ENCODE assay signal across 20 cellular contexts in genomic region chr3:184290331-184290730, GRCh38. TPM values are rescaled to one million over a fixed set of nuclear protein-coding genes. Genes with fewer than 3 reads are reported as not detected.
DNase-seq lines count a peak whose midpoint lies in the region; ATAC-seq, FAIRE-seq and TF ChIP-seq lines count a peak whose summit lies in the region.
"Had no signal": no experiment of that assay in that cellular context is flagged by ENCODE, and none has a peak within 500 bp of the region (broad histone marks: within the 10 kb centered on the region; RNA-seq: fewer than 3 reads in every experiment).

No MANE protein-coding gene starts in this region.

- H3K27me3 ChIP-seq in endodermal cell (ENCODE audit: control insufficient read depth, insufficient read depth, low read length, poor library complexity, severe bottlenecking): peaks cover 20% of the 10 kb centered on the region

- DNase-seq in endodermal cell: peak; percentile 67
- no peak for DNase-seq in GM12891 (ENCODE audit: insufficient read length, low spot score)
- no peak for DNase-seq in NCI-H146 (lab: John Stamatoyannopoulos, UW)
- DNase-seq: COR-L47, DMS153, DMS79 treated with DMSO at 0.1 percent for 48 hours, EL, GOT3, IMR-90, KBM-7 had no signal

- no peaks in the 10 kb centered on the region for H3K4me1 Mint-ChIP-seq in endodermal cell

- ATAC-seq in activated CD4-positive, CD25-positive, alpha-beta regulatory T cell treated with anti-CD3 and anti-CD28 coated beads, Interleukin-2, amount 50 U/mL, for 24 hours: no peak

- no peak overlapping the region for H3K27ac Mint-ChIP-seq in endodermal cell
- H3K27ac Mint-ChIP-seq: CD8-positive, alpha-beta T cell had no signal

- H3K36me3 ChIP-seq in endodermal cell (ENCODE audit: control insufficient read depth, insufficient read depth, low read length): no peaks in the 10 kb centered on the region

- no peak overlapping the region for H3K4me3 ChIP-seq in endodermal cell (ENCODE audit: low read length)
- H3K4me3 ChIP-seq: A549 had no signal

- no peak for TF ChIP-seq POLR2A in GM12891 (IDR thresholded peaks at IDR 0.05; ENCODE audit: low read depth, low read length)

- no peaks in the 10 kb centered on the region for H3K9me3 Mint-ChIP-seq in endodermal cell
- H3K9me3 Mint-ChIP-seq: CD8-positive, alpha-beta T cell had no signal

- peaks cover 22% of the 10 kb centered on the region for H3K27me3 Mint-ChIP-seq in endodermal cell (ENCODE audit: insufficient read depth)

- H3K9ac ChIP-seq in endodermal cell (ENCODE audit: extremely low read depth, low read length, poor library complexity, severe bottlenecking): no peak overlapping the region

- FAIRE-seq in GM12891 (lab: Jason Lieb, UNC): no peak
- FAIRE-seq: A549, D721Med, G401.6, GM12892 had no signal

- no peak for TF ChIP-seq CTCF in VCaP (conservative IDR thresholded peaks at IDR 0.05)
- TF ChIP-seq CTCF in endodermal cell (conservative IDR thresholded peaks at IDR 0.05): peak; percentile 54

- H3K4me1 ChIP-seq in endodermal cell (ENCODE audit: control insufficient read depth, insufficient read depth, low read length): no peaks in the 10 kb centered on the region
- H3K4me1 ChIP-seq: A549 had no signal

- 90 to 92% methylated on average over 4 to 10 of the region's 10 CpGs for WGBS in endodermal cell (ENCODE audit: insufficient coverage in 1 of 2, insufficient read length in 1 of 2), 2 experiments

- no peaks in the 10 kb centered on the region for H3K36me3 Mint-ChIP-seq in endodermal cell (ENCODE audit: low read depth)
- H3K36me3 Mint-ChIP-seq: CD14-positive monocyte; CD8-positive, alpha-beta T cell had no signal

- H3K4me3 Mint-ChIP-seq in endodermal cell: no peak overlapping the region
- H3K4me3 Mint-ChIP-seq: CD14-positive monocyte; CD8-positive, alpha-beta T cell had no signal

- no peaks in the 10 kb centered on the region for H3K9me3 ChIP-seq in endodermal cell (ENCODE audit: control insufficient read depth, low read length)
- H3K9me3 ChIP-seq: A549 had no signal

- H3K27ac ChIP-seq in VCaP (peak overlapping the region; percentile 30; the same call in 1 of the 2 replicates), endodermal cell (ENCODE audit: low read depth, low read length) (no peak overlapping the region)
- H3K27ac ChIP-seq: A549 had no signal

TF ChIP-seq in GM12891, 5 proteins besides CTCF, POLR2A, EP300 and RAD21:
- TF ChIP-seq TAF1 (IDR thresholded peaks at IDR 0.05; ENCODE audit: low read depth, low read length) (no peak), POLR2AphosphoS5 (IDR thresholded peaks at IDR 0.05; ENCODE audit: low read depth, low read length) (no peak), PAX5 (IDR thresholded peaks at IDR 0.05; ENCODE audit: insufficient read depth, low read length, severe bottlenecking) (no peak), SPI1 (IDR thresholded peaks at IDR 0.05; ENCODE audit: low read depth, low read length) (no peak), POU2F2 (IDR thresholded peaks at IDR 0.05; ENCODE audit: low read depth, low read length) (no peak)

RNA-seq across cellular contexts. Expression of gene PSMD2, which starts 8.7 kb away (rescaled TPM):
- 100 to 1,000 TPM; 332 TPM for total RNA-seq in endodermal cell
- polyA plus RNA-seq in endodermal cell (2013, experiment 1 of 2): 318 TPM
- polyA plus RNA-seq in endodermal cell (2013, experiment 2 of 2): 281 TPM
- 152 TPM for polyA plus RNA-seq in GM12891 (2012; ENCODE audit: low read depth, missing spikeins)

RNA-seq across cellular contexts. Expression of gene ECE2, which starts 14.5 kb away (rescaled TPM):
- total RNA-seq in endodermal cell: not detected
- not detected for polyA plus RNA-seq in endodermal cell (2013, experiment 1 of 2)
- polyA plus RNA-seq in endodermal cell (2013, experiment 2 of 2): not detected
- not detected for polyA plus RNA-seq in GM12891 (2012; ENCODE audit: low read depth, missing spikeins)
- total RNA-seq: CD8-positive, alpha-beta T cell; IMR-90 had no signal
- polyA plus RNA-seq: A549, AG04450, BJ, CD14-positive monocyte, IMR-90 had no signal

RNA-seq across cellular contexts. Expression of gene EIF4G1, which starts 24.1 kb away (rescaled TPM):
- total RNA-seq in endodermal cell: 100 to 1,000 TPM; 408 to 475 TPM
- 196 TPM for polyA plus RNA-seq in endodermal cell (2013, experiment 1 of 2)
- polyA plus RNA-seq in endodermal cell (2013, experiment 2 of 2): 206 TPM
- polyA plus RNA-seq in GM12891 (2012; ENCODE audit: low read depth, missing spikeins): 158 TPM

RNA-seq across cellular contexts. Expression of gene CAMK2N2, which starts 29.0 kb away (rescaled TPM):
- 1 to 10 TPM in 1 of 2 donors, under 1 TPM in 1; 0.33 to 1.8 TPM for total RNA-seq in endodermal cell
- 4.8 TPM for polyA plus RNA-seq in endodermal cell (2013, experiment 1 of 2)
- polyA plus RNA-seq in endodermal cell (2013, experiment 2 of 2): 3.8 TPM
- polyA plus RNA-seq in GM12891 (2012; ENCODE audit: low read depth, missing spikeins): not detected
- total RNA-seq: CD8-positive, alpha-beta T cell; IMR-90 had no signal
- polyA plus RNA-seq: CD14-positive monocyte had no signal

RNA-seq across cellular contexts. Expression of gene EEF1AKMT4, which starts 40.9 kb away (rescaled TPM):
- 1 to 10 TPM; 4.5 to 5.2 TPM for total RNA-seq in endodermal cell
- polyA plus RNA-seq in endodermal cell (2013, experiment 1 of 2): 3.1 TPM
- polyA plus RNA-seq in endodermal cell (2013, experiment 2 of 2): 1.9 TPM
- 5.7 TPM for polyA plus RNA-seq in GM12891 (2012; ENCODE audit: low read depth, missing spikeins)
